ENCODE assay signal across 16 cellular contexts in the genomic region with DNA sequence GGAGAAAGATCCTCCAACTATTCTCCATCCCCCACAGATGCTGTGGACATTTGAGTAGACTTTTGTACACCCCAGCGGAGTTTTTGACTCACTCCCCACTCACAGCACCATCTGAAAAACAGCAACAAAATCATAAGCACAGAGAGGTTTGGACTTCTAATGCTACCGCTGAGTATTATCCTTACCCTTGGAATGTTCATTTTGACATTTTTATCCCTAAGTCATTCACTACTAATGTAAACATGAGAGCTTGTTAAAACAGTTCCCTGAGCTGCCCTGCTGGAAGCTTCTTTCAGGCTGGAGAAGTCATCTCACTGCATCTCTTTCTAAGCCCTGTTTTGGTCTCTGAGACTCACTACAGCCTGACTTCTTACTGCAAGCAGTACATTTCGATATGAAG.
DNase-seq lines count a peak whose midpoint lies in the region; TF ChIP-seq lines count a peak whose summit lies in the region.
"Had no signal": no experiment of that assay in that cellular context is flagged by ENCODE, and none has a peak within 500 bp of the region (broad histone marks: within the 10 kb centered on the region; RNA-seq: fewer than 3 reads in every experiment).

No MANE protein-coding gene starts in this region.

- H3K27ac Mint-ChIP-seq in activated naive CD4-positive, alpha-beta T cell treated with anti-CD3 and anti-CD28 coated beads for 36 hours, result no peak overlapping the region
- H3K27ac Mint-ChIP-seq: activated CD8-positive, alpha-beta T cell treated with anti-CD3 and anti-CD28 coated beads, Interleukin-2, amount 10 ng/mL, durations not matched to agents 7 days and 5 days; activated naive CD4-positive, alpha-beta T cell treated with anti-CD3 and anti-CD28 coated beads, Interleukin-2, amount 50 U/mL, for 24 hours; CD4-positive, alpha-beta T cell had no signal

- TF ChIP-seq CTCF in smooth muscle cell (IDR thresholded peaks at IDR 0.05; ENCODE audit: borderline replicate concordance, insufficient read depth, poor library complexity, severe bottlenecking), result no peak

- H3K4me3 ChIP-seq in adipocyte (ENCODE audit: low read length), result no peak overlapping the region
- no peak overlapping the region for H3K4me3 ChIP-seq in smooth muscle cell

- no peak overlapping the region for H3K4me3 Mint-ChIP-seq in activated naive CD4-positive, alpha-beta T cell treated with anti-CD3 and anti-CD28 coated beads for 36 hours
- H3K4me3 Mint-ChIP-seq: activated CD8-positive, alpha-beta T cell treated with anti-CD3 and anti-CD28 coated beads, Interleukin-2, amount 10 ng/mL, durations not matched to agents 7 days and 5 days; activated naive CD4-positive, alpha-beta T cell treated with anti-CD3 and anti-CD28 coated beads, Interleukin-2, amount 50 U/mL, for 24 hours; CD4-positive, alpha-beta T cell had no signal

- peaks cover 10% of the 10 kb centered on the region for H3F3A ChIP-seq in smooth muscle cell (ENCODE audit: low read depth)

- H3K36me3 Mint-ChIP-seq in activated naive CD4-positive, alpha-beta T cell treated with anti-CD3 and anti-CD28 coated beads for 36 hours (ENCODE audit: low read depth), result no peaks in the 10 kb centered on the region

- H3K9me3 Mint-ChIP-seq in activated naive CD4-positive, alpha-beta T cell treated with anti-CD3 and anti-CD28 coated beads for 36 hours, result no peaks in the 10 kb centered on the region
- H3K9me3 Mint-ChIP-seq: CD4-positive, alpha-beta T cell had no signal

- H2AFZ ChIP-seq in smooth muscle cell (ENCODE audit: low read depth), result no peak overlapping the region
- H2AFZ ChIP-seq: parathyroid adenoma had no signal

- peak overlapping the region; percentile 12 for H3K4me2 ChIP-seq in smooth muscle cell

- intact Hi-C loops in activated naive CD4-positive, alpha-beta T cell treated with anti-CD3 and anti-CD28 coated beads for 36 hours (cut with micrococcal nuclease), result no loop called here

- 34% methylated on average over 3 of the region's 3 CpGs for WGBS in smooth muscle cell (ENCODE audit: low lambda C conversion rate)

- no peaks in the 10 kb centered on the region for H4K20me1 ChIP-seq in smooth muscle cell (ENCODE audit: low read depth)

- no peaks in the 10 kb centered on the region for H3K79me2 ChIP-seq in smooth muscle cell (ENCODE audit: low read depth)
- H3K79me2 ChIP-seq: parathyroid adenoma had no signal

- peaks cover 19% of the 10 kb centered on the region for H3K4me1 ChIP-seq in adipocyte (ENCODE audit: control insufficient read depth, insufficient read depth, low read length)
- peaks cover 12% of the 10 kb centered on the region for H3K4me1 ChIP-seq in smooth muscle cell (ENCODE audit: low read depth)

- DNase-seq in EL (peak; percentile 90), adipocyte (ENCODE audit: low read depth) (peak; percentile 80), fibroblast of the conjunctiva (ENCODE audit: low read depth) (peak; percentile 42), smooth muscle cell (lab: John Stamatoyannopoulos, UW; ENCODE audit: unreplicated experiment) (no peak), activated gamma-delta T cell treated with Interleukin-2 at 50 U/mL for 16 hours (no peak), NCI-H1092 (lab: John Stamatoyannopoulos, UW) (no peak), HuH-7 (ENCODE audit: low spot score) (no peak)
- DNase-seq in activated naive CD4-positive, alpha-beta T cell treated with anti-CD3 and anti-CD28 coated beads for 36 hours, result no peak
- DNase-seq: activated CD8-positive, alpha-beta T cell treated with anti-CD3 and anti-CD28 coated beads, Interleukin-2, amount 10 ng/mL, durations not matched to agents 7 days and 5 days; CD4-positive, alpha-beta T cell; GDM1; left ventricle myocardium superior; NCI-H69 had no signal

- H3K27ac ChIP-seq in smooth muscle cell (ENCODE audit: low read depth), result peak overlapping the region; percentile 53
- H3K27ac ChIP-seq: parathyroid adenoma, RWPE1 had no signal

- H3K27me3 ChIP-seq in adipocyte (replicated peaks; ENCODE audit: control insufficient read depth, insufficient read depth, low read length), result no peaks in the 10 kb centered on the region
- H3K27me3 ChIP-seq in smooth muscle cell (ENCODE audit: low read depth), result no peaks in the 10 kb centered on the region

- peaks cover 18% of the 10 kb centered on the region for H3K27me3 Mint-ChIP-seq in activated naive CD4-positive, alpha-beta T cell treated with anti-CD3 and anti-CD28 coated beads for 36 hours (ENCODE audit: low read depth)

- H3K9me3 ChIP-seq in adipocyte (ENCODE audit: control insufficient read depth, low read length), result no peaks in the 10 kb centered on the region
- H3K9me3 ChIP-seq in smooth muscle cell (replicated peaks; ENCODE audit: low read depth), result no peaks in the 10 kb centered on the region

- H3K4me1 Mint-ChIP-seq in activated naive CD4-positive, alpha-beta T cell treated with anti-CD3 and anti-CD28 coated beads for 36 hours (ENCODE audit: low read depth), result no peaks in the 10 kb centered on the region
- H3K4me1 Mint-ChIP-seq: activated naive CD4-positive, alpha-beta T cell treated with anti-CD3 and anti-CD28 coated beads, Interleukin-2, amount 50 U/mL, for 24 hours had no signal

- no peaks in the 10 kb centered on the region for H3K36me3 ChIP-seq in adipocyte (ENCODE audit: control insufficient read depth, insufficient read depth, low read length, severe bottlenecking)
- H3K36me3 ChIP-seq in smooth muscle cell (ENCODE audit: low read depth), result no peaks in the 10 kb centered on the region

- CTCF ChIA-PET in activated naive CD4-positive, alpha-beta T cell treated with anti-CD3 and anti-CD28 coated beads for 36 hours (lab: Charles Lee), result no interaction called here

- peak overlapping the region; percentile 10 for H3K9ac ChIP-seq in adipocyte (ENCODE audit: low read length)
- no peak overlapping the region for H3K9ac ChIP-seq in smooth muscle cell (ENCODE audit: low read depth)
- H3K9ac ChIP-seq: parathyroid adenoma had no signal

Comparison
In these comparisons a context has a peak if more than half of its experiments do, and no peak if none do; other contexts are left out.
1. DNase-seq: peak in EL (single experiment), adipocyte (single experiment) and fibroblast of the conjunctiva (single experiment); none in smooth muscle cell (single experiment), activated gamma-delta T cell treated with Interleukin-2 at 50 U/mL for 16 hours (single experiment), NCI-H1092 (single experiment), HuH-7 (single experiment) and activated naive CD4-positive, alpha-beta T cell treated with anti-CD3 and anti-CD28 coated beads for 36 hours (single experiment).